In genomic region chr1:202234331-202235002, GRCh38 we compare ENCODE assay signal across 15 cellular contexts. TPM values are rescaled to one million over a fixed set of nuclear protein-coding genes. Genes with fewer than 3 reads are reported as not detected.
DNase-seq lines count a peak whose midpoint lies in the region; TF ChIP-seq lines count a peak whose summit lies in the region.
"Had no signal": no experiment of that assay in that cellular context is flagged by ENCODE, and none has a peak within 500 bp of the region (broad histone marks: within the 10 kb centered on the region; RNA-seq: fewer than 3 reads in every experiment).

No MANE protein-coding gene starts in this region.

- H3K27ac Mint-ChIP-seq in CD8-positive, alpha-beta memory T cell = no peak overlapping the region

- H3K4me3 ChIP-seq in AG04449 (ENCODE audit: low read depth, low read length) (no peak overlapping the region), HEK293 (ENCODE audit: low read depth, low read length) (no peak overlapping the region)
- H3K4me3 ChIP-seq in CD8-positive, alpha-beta memory T cell (ENCODE audit: low read length) = no peak overlapping the region

- CTCF ChIA-PET in AG04449 (lab: Yijun Ruan, JAX) (interaction anchor here (0.9 to 2.0 kb wide), 6 partner anchors 8 to 95 kb away, joined by 3 to 9 read pairs (median 5); no protein-coding TSS in a partner anchor), HEK293 (lab: Yijun Ruan, JAX) (interaction anchor here (1.1 to 4.7 kb wide), 5 partner anchors 9 to 82 kb away, joined by 4 to 35 read pairs (median 6); partner anchors contain the start of gene LGR6)
- CTCF ChIA-PET in CD8-positive, alpha-beta memory T cell (lab: Charles Lee) = interaction anchor here (1.4 kb wide), 1 partner anchor 33 kb away, joined by 3 read pairs; no protein-coding TSS in a partner anchor

- no peaks in the 10 kb centered on the region for H3K36me3 ChIP-seq in HEK293 (ENCODE audit: control insufficient read depth in 2 of 2, insufficient read depth in 1 of 2, low read length in 2 of 2)
- no peaks in the 10 kb centered on the region for H3K36me3 ChIP-seq in CD8-positive, alpha-beta memory T cell (ENCODE audit: insufficient read depth, low read length)

- peak; percentile 49 for DNase-seq in AG04449 (ENCODE audit: low read depth, low spot score)
- DNase-seq in astrocyte of the hippocampus (ENCODE audit: low read depth, low spot score) = peak; percentile 68
- peak; percentile 12 for DNase-seq in iris pigment epithelial cell (ENCODE audit: low read depth)
- no peak for DNase-seq in activated CD4-positive, CD25-positive, alpha-beta regulatory T cell (lab: John Stamatoyannopoulos, UW)
- DNase-seq in NCI-H1436 treated with DMSO at 0.1 percent for 48 hours (lab: John Stamatoyannopoulos, UW) = no peak
- DNase-seq in effector CD4-positive, alpha-beta T cell = no peak
- no peak for DNase-seq in CD8-positive, alpha-beta memory T cell
- DNase-seq: DMS153; Karpas-422; NCI-H1694 treated with DMSO at 0.1 percent for 48 hours; NCI-H526 treated with DMSO at 0.1 percent for 48 hours; nucleus accumbens; RPMI8226; stimulated activated CD4-positive, alpha-beta T cell treated with anti-CD3 and anti-CD28 coated beads, Interleukin-12 subunit alpha, Interleukin-12 subunit beta, amount 100 ng/mL, for 4 hours had no signal

- no peaks in the 10 kb centered on the region for H3K27me3 ChIP-seq in CD8-positive, alpha-beta memory T cell (ENCODE audit: insufficient read depth, low read length, poor library complexity, severe bottlenecking)

- H3K4me3 Mint-ChIP-seq in CD8-positive, alpha-beta memory T cell = no peak overlapping the region

- H3K4me1 ChIP-seq in HEK293 (ENCODE audit: control insufficient read depth, insufficient read depth, low read length) = peaks cover 5% of the 10 kb centered on the region; the same call in 1 of the 2 replicates
- H3K4me1 ChIP-seq in CD8-positive, alpha-beta memory T cell (ENCODE audit: insufficient read depth, low read length) = no peaks in the 10 kb centered on the region

- H3K4me1 Mint-ChIP-seq in CD8-positive, alpha-beta memory T cell = peaks cover 0 to 3% (median 2%) of the 10 kb centered on the region in 3 donors

- no peak overlapping the region for H3K27ac ChIP-seq in HEK293 (ENCODE audit: extremely low read depth, low read depth, low read length)
- no peak overlapping the region for H3K27ac ChIP-seq in CD8-positive, alpha-beta memory T cell (ENCODE audit: low read depth, low read length)

- H3K9me3 Mint-ChIP-seq in CD8-positive, alpha-beta memory T cell = no peaks in the 10 kb centered on the region

- no peaks in the 10 kb centered on the region for H3K9me3 ChIP-seq in HEK293 (ENCODE audit: control insufficient read depth, insufficient read depth, low read depth, low read length)
- H3K9me3 ChIP-seq in CD8-positive, alpha-beta memory T cell (ENCODE audit: low read length) = no peaks in the 10 kb centered on the region

- POLR2A ChIA-PET in AG04449 (lab: Yijun Ruan, JAX) = no interaction called here
- POLR2A ChIA-PET in HEK293 (lab: Yijun Ruan, JAX) = no interaction called here
- POLR2A ChIA-PET in CD8-positive, alpha-beta memory T cell (lab: Charles Lee) = no interaction called here

- H3K27me3 Mint-ChIP-seq in CD8-positive, alpha-beta memory T cell = peaks cover 4 to 12% of the 10 kb centered on the region in 2 donors

- TF ChIP-seq CTCF in AG04449 (IDR thresholded peaks at IDR 0.05; ENCODE audit: insufficient read depth, low read length, missing control alignments) (no peak), HEK293 (tag by site-specific recombination; IDR thresholded peaks at IDR 0.05) (no peak)

- H3K36me3 Mint-ChIP-seq in CD8-positive, alpha-beta memory T cell = peaks cover 4 to 16% (median 5%) of the 10 kb centered on the region in 3 donors

TF ChIP-seq in HEK293, 187 proteins besides CTCF, POLR2A, EP300 and RAD21 (continues in another document):
- TF ChIP-seq ZSCAN4 (tag by site-specific recombination; IDR thresholded peaks at IDR 0.05) (no peak), ZNF398 (tag by site-specific recombination; IDR thresholded peaks at IDR 0.05) (0 out of 2 replicates have a peak, but pooled peaks have one; percentile 21), ZFP69B (tag by site-specific recombination; IDR thresholded peaks at IDR 0.05) (peak; percentile 53; the same call in 1 of the 2 replicates), ZNF654 (tag by site-specific recombination; IDR thresholded peaks at IDR 0.05; ENCODE audit: low read depth) (no peak), ZNF202 (tag by site-specific recombination; IDR thresholded peaks at IDR 0.05; ENCODE audit: borderline replicate concordance) (no peak), GFI1B (tag by site-specific recombination; IDR thresholded peaks at IDR 0.05) (no peak), ZNF404 (tag by site-specific recombination; IDR thresholded peaks at IDR 0.05) (0 out of 2 replicates have a peak, but pooled peaks have one; percentile 8), ZNF394 (tag by site-specific recombination; IDR thresholded peaks at IDR 0.05; ENCODE audit: borderline replicate concordance) (peak; percentile 16; the same call in 1 of the 2 replicates), KLF8 (tag by site-specific recombination; IDR thresholded peaks at IDR 0.05) (no peak), ZNF785 (tag by site-specific recombination; IDR thresholded peaks at IDR 0.05) (no peak), ZEB2 (tag by site-specific recombination; IDR thresholded peaks at IDR 0.05) (peak; percentile 56; the same call in 1 of the 2 replicates), RBAK (tag by site-specific recombination; IDR thresholded peaks at IDR 0.05) (no peak), REPIN1 (tag by site-specific recombination; IDR thresholded peaks at IDR 0.05; ENCODE audit: low read depth) (no peak), ZNF302 (tag by site-specific recombination; IDR thresholded peaks at IDR 0.05; ENCODE audit: low read depth) (no peak), SP7 (tag by site-specific recombination; IDR thresholded peaks at IDR 0.05) (peak; percentile 73), ZNF324 (tag by site-specific recombination; IDR thresholded peaks at IDR 0.05) (peak; percentile 76), ZNF561 (tag by site-specific recombination; IDR thresholded peaks at IDR 0.05; ENCODE audit: borderline replicate concordance) (0 out of 2 replicates have a peak, but pooled peaks have one; percentile 56), PATZ1 (tag by site-specific recombination; IDR thresholded peaks at IDR 0.05) (peak; percentile 61), BCL11A (tag by site-specific recombination; IDR thresholded peaks at IDR 0.05; ENCODE audit: low read depth) (peak; percentile 27; the same call in 1 of the 2 replicates)
- TF ChIP-seq, protein P1, sequence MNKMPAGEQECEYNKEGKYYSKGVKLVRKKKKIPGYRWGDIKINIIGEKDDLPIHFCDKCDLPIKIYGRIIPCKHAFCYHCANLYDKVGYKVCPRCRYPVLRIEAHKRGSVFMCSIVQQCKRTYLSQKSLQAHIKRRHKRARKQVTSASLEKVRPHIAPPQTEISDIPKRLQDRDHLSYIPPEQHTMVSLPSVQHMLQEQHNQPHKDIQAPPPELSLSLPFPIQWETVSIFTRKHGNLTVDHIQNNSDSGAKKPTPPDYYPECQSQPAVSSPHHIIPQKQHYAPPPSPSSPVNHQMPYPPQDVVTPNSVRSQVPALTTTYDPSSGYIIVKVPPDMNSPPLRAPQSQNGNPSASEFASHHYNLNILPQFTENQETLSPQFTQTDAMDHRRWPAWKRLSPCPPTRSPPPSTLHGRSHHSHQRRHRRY (tag by site-specific recombination; IDR thresholded peaks at IDR 0.05) = no peak

RNA-seq across cellular contexts. Expression of gene LGR6, which starts 40.9 kb away (rescaled TPM):
- total RNA-seq in CD8-positive, alpha-beta memory T cell = under 1 TPM; 0.40 to 0.53 TPM
- 3.1 TPM for polyA plus RNA-seq in CD8-positive, alpha-beta memory T cell

Comparison
In these comparisons a context has a peak if more than half of its experiments do, and no peak if none do; other contexts are left out.
1. DNase-seq: peak in AG04449 (single experiment), astrocyte of the hippocampus (single experiment) and iris pigment epithelial cell (single experiment); none in activated CD4-positive, CD25-positive, alpha-beta regulatory T cell (0 of 4), NCI-H1436 treated with DMSO at 0.1 percent for 48 hours (single experiment), effector CD4-positive, alpha-beta T cell (single experiment) and CD8-positive, alpha-beta memory T cell (0 of 5).